ENCODE assay signal across 17 cellular contexts in the genomic region with DNA sequence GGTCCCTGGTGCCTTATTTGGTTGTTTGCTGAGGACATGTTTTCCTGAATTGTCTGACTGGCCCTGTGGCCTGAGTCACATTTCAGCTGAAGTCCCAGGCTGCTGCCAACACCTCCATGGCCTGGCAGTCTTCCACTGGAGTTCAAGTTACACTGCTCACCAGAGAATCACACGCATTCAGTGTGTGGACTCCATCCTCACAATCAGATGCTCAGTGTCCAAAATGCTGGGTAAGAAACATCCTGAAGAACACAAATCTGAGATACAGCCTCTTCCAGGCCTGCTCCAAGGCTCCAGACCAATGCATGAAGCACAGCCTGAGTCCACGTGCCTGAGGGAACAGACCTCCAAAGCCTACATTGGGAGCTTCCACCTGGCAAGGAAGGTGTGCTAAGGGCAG. TPM values are rescaled to one million over a fixed set of nuclear protein-coding genes. Genes with fewer than 3 reads are reported as not detected.
DNase-seq lines count a peak whose midpoint lies in the region; ATAC-seq and TF ChIP-seq lines count a peak whose summit lies in the region.
"Had no signal": no experiment of that assay in that cellular context is flagged by ENCODE, and none has a peak within 500 bp of the region (broad histone marks: within the 10 kb centered on the region; RNA-seq: fewer than 3 reads in every experiment).

No MANE protein-coding gene starts in this region.

- intact Hi-C loops in psoas muscle (cut with DNase I): no loop called here

- H2AFZ ChIP-seq in fibroblast of lung (ENCODE audit: low read length) (no peak overlapping the region), SK-N-SH (ENCODE audit: low read depth) (no peak overlapping the region)

- POLR2A ChIA-PET in HEK293T (lab: Yijun Ruan, JAX): no interaction called here
- POLR2A ChIA-PET in SK-N-SH (lab: Yijun Ruan, JAX): no interaction called here

- TF ChIP-seq EP300 in SK-N-SH (IDR thresholded peaks at IDR 0.05; ENCODE audit: borderline replicate concordance in 1 of 2, low read depth in 1 of 2, low read length in 1 of 2): no peak

- H3F3A ChIP-seq in SK-N-SH (replicated peaks; ENCODE audit: insufficient read depth): peaks cover 13% of the 10 kb centered on the region

- CTCF ChIA-PET in HEK293T (lab: Yijun Ruan, JAX): interaction anchor here (0.6 kb wide), 1 partner anchor 215 kb away, joined by 3 read pairs; no protein-coding TSS in a partner anchor
- CTCF ChIA-PET in SK-N-SH (lab: Yijun Ruan, JAX): interaction anchor here (0.8 to 1.5 kb wide), 7 partner anchors 9 to 145 kb away, joined by 3 to 5 read pairs (median 3); no protein-coding TSS in a partner anchor

- no peak for TF ChIP-seq CTCF in fibroblast of lung (conservative IDR thresholded peaks at IDR 0.05 in 1 of 2, IDR thresholded peaks at IDR 0.05 in 1 of 2; ENCODE audit: low read depth in 1 of 2, low read length in 2 of 2)
- TF ChIP-seq CTCF in psoas muscle (IDR thresholded peaks at IDR 0.05): no peak
- no peak for TF ChIP-seq CTCF in SK-N-SH (IDR thresholded peaks at IDR 0.05)

- TF ChIP-seq RAD21 in SK-N-SH (IDR thresholded peaks at IDR 0.05; ENCODE audit: low read length): no peak

- ATAC-seq in activated CD4-positive, CD25-positive, alpha-beta regulatory T cell treated with anti-CD3 and anti-CD28 coated beads, Interleukin-2, amount 50 U/mL, for 24 hours: no peak
- ATAC-seq in psoas muscle: peak; percentile 85 to 96 (median 95)

- H3K9ac ChIP-seq in fibroblast of lung (ENCODE audit: insufficient read depth, low read length): no peak overlapping the region
- no peak overlapping the region for H3K9ac ChIP-seq in SK-N-SH

- peaks cover 11% of the 10 kb centered on the region for H3K9me3 ChIP-seq in fibroblast of lung (ENCODE audit: control insufficient read depth, insufficient read depth, low read depth, low read length)
- H3K9me3 ChIP-seq in psoas muscle: no peaks in the 10 kb centered on the region
- H3K9me3 ChIP-seq in SK-N-SH: peaks cover 9% of the 10 kb centered on the region
- H3K9me3 ChIP-seq: tibial artery had no signal

- no peak overlapping the region for H3K4me2 ChIP-seq in fibroblast of lung (ENCODE audit: extremely low read depth, insufficient read depth, low read length)
- H3K4me2 ChIP-seq in SK-N-SH: no peak overlapping the region

- peak; percentile 14 for DNase-seq in activated CD4-positive, CD25-positive, alpha-beta regulatory T cell treated with anti-CD3 and anti-CD28 coated beads, Interleukin-2, amount 50 U/mL, for 72 hours
- DNase-seq in NCI-H2029 treated with DMSO at 0.1 percent for 48 hours (lab: John Stamatoyannopoulos, UW): peak; percentile 34
- DNase-seq in fibroblast of lung (ENCODE audit: low read depth in 2 of 2): peak; percentile 7 to 75
- peak; percentile 48 to 81 for DNase-seq in psoas muscle
- no peak for DNase-seq in HEK293T (ENCODE audit: extremely low spot score)
- DNase-seq in DMS79 treated with DMSO at 0.1 percent for 48 hours (lab: John Stamatoyannopoulos, UW): no peak
- no peak for DNase-seq in SK-N-SH
- DNase-seq: activated CD4-positive, alpha-beta T cell treated with anti-CD3 and anti-CD28 coated beads for 4 hours; activated naive CD4-positive, alpha-beta T cell; central memory CD4-positive, alpha-beta T cell; H7; NCI-H226; stimulated activated CD4-positive, alpha-beta T cell treated with anti-CD3 and anti-CD28 coated beads, Interleukin-12 subunit alpha, Interleukin-12 subunit beta, amount 100 ng/mL, for 4 hours had no signal

- H3K4me3 ChIP-seq in fibroblast of lung (replicated peaks in 1 of 4; ENCODE audit: control extremely low read depth in 1 of 4, insufficient read depth in 1 of 4, low read depth in 3 of 4, low read length in 4 of 4) (no peak overlapping the region), psoas muscle (no peak overlapping the region), SK-N-SH (ENCODE audit: low read depth in 2 of 2, low read length in 1 of 2) (no peak overlapping the region)
- H3K4me3 ChIP-seq: tibial artery had no signal

- H3K4me1 ChIP-seq in fibroblast of lung (ENCODE audit: control insufficient read depth, extremely low read depth, insufficient read depth, low read length) (no peaks in the 10 kb centered on the region), psoas muscle (peaks cover 17% of the 10 kb centered on the region), SK-N-SH (ENCODE audit: control insufficient read depth in 1 of 2, insufficient read depth in 2 of 2, low read depth in 1 of 2, low read length in 1 of 2) (no peaks in the 10 kb centered on the region)
- H3K4me1 ChIP-seq: tibial artery had no signal

- no peaks in the 10 kb centered on the region for H3K79me2 ChIP-seq in fibroblast of lung (ENCODE audit: control insufficient read depth, insufficient read depth, low read length)
- H3K79me2 ChIP-seq in SK-N-SH (ENCODE audit: insufficient read depth): no peaks in the 10 kb centered on the region

- H3K27me3 ChIP-seq in fibroblast of lung (ENCODE audit: control insufficient read depth, insufficient read depth, low read length) (no peaks in the 10 kb centered on the region), psoas muscle (ENCODE audit: insufficient read depth in 3 of 3, low read length in 2 of 3) (no peaks in the 10 kb centered on the region), SK-N-SH (ENCODE audit: insufficient read depth) (no peaks in the 10 kb centered on the region)

- no peaks in the 10 kb centered on the region for H3K9me2 ChIP-seq in SK-N-SH

- 29 to 48% (median 39%) methylated on average over 2 of the region's 2 CpGs for WGBS in psoas muscle, 3 donors
- WGBS in SK-N-SH (ENCODE audit: low lambda C conversion rate): 16% methylated on average over 2 of the region's 2 CpGs

- H3K27ac ChIP-seq in fibroblast of lung (ENCODE audit: insufficient read depth, low read length) (no peak overlapping the region), psoas muscle (peak overlapping the region; percentile 30), SK-N-SH (ENCODE audit: low read depth in 2 of 2, low read length in 1 of 2) (no peak overlapping the region)
- H3K27ac ChIP-seq: tibial artery had no signal

- H3K36me3 ChIP-seq in fibroblast of lung (ENCODE audit: control insufficient read depth, insufficient read depth, low read length) (no peaks in the 10 kb centered on the region), psoas muscle (ENCODE audit: insufficient read depth in 1 of 2, low read depth in 1 of 2) (no peaks in the 10 kb centered on the region), SK-N-SH (replicated peaks in 1 of 2; ENCODE audit: control insufficient read depth in 1 of 2, insufficient read depth in 2 of 2, low read length in 1 of 2) (no peaks in the 10 kb centered on the region)
- H3K36me3 ChIP-seq: tibial artery had no signal

- H4K20me1 ChIP-seq in fibroblast of lung (ENCODE audit: control insufficient read depth, extremely low read depth, insufficient read depth, low read length): no peaks in the 10 kb centered on the region
- H4K20me1 ChIP-seq in SK-N-SH (ENCODE audit: insufficient read depth): no peaks in the 10 kb centered on the region

TF ChIP-seq in HEK293T, 16 proteins besides CTCF, POLR2A, EP300 and RAD21:
- TF ChIP-seq FOXK2 (IDR thresholded peaks at IDR 0.05): no peak
- TF ChIP-seq SP1 (IDR thresholded peaks at IDR 0.05): no peak
- no peak for TF ChIP-seq LEF1 (IDR thresholded peaks at IDR 0.05; ENCODE audit: borderline replicate concordance)
- TF ChIP-seq ELF4 (IDR thresholded peaks at IDR 0.05): no peak
- TF ChIP-seq ARNT (IDR thresholded peaks at IDR 0.05): no peak
- no peak for TF ChIP-seq BHLHE40 (IDR thresholded peaks at IDR 0.05; ENCODE audit: borderline replicate concordance)
- TF ChIP-seq HDGF (IDR thresholded peaks at IDR 0.05; ENCODE audit: borderline replicate concordance): no peak

TF ChIP-seq in SK-N-SH, 30 proteins besides CTCF, POLR2A, EP300 and RAD21 (continues in another document):
- TF ChIP-seq EZH2phosphoT487 (IDR thresholded peaks at IDR 0.05; ENCODE audit: borderline replicate concordance, low read depth): no peak
- TF ChIP-seq SMC3 (IDR thresholded peaks at IDR 0.05; ENCODE audit: low read depth, low read length): no peak
- no peak for TF ChIP-seq NFIC (IDR thresholded peaks at IDR 0.05; ENCODE audit: borderline replicate concordance)
- TF ChIP-seq GABPA (IDR thresholded peaks at IDR 0.05; ENCODE audit: low read depth): no peak
- no peak for TF ChIP-seq RXRA (IDR thresholded peaks at IDR 0.05; ENCODE audit: borderline replicate concordance, low read depth)

RNA-seq across cellular contexts. Expression of gene CD300LB, which starts 19.2 kb away (rescaled TPM):
- total RNA-seq in fibroblast of lung: not detected in 2 replicates
- polyA plus RNA-seq in fibroblast of lung: not detected in 2 replicates
- not detected in 2 replicates for polyA plus RNA-seq in fibroblast of lung (2012)
- polyA minus RNA-seq in fibroblast of lung (ENCODE audit: low replicate concordance): not detected in 2 replicates
- under 1 TPM in 2 of 4 donors, not detected in 2; 0.11 to 0.15 TPM for total RNA-seq in psoas muscle
- under 1 TPM in 2 of 3 donors, not detected in 1; 0.01 to 0.05 TPM for polyA plus RNA-seq in psoas muscle
- not detected in 2 replicates for polyA plus RNA-seq in SK-N-SH (2012; rRNA removed)
- polyA plus RNA-seq in SK-N-SH (2012; cell fraction: cytosol; rRNA removed): not detected in 2 replicates
- not detected in 2 replicates for polyA plus RNA-seq in SK-N-SH (2012; cell fraction: nucleus; rRNA removed)
- total RNA-seq: epithelial cell of proximal tubule, H7, lung microvascular endothelial cell had no signal

RNA-seq across cellular contexts. Expression of gene CD300C, which starts 33.9 kb away (rescaled TPM):
- not detected in 2 replicates for total RNA-seq in fibroblast of lung
- polyA plus RNA-seq in fibroblast of lung: not detected in 2 replicates
- not detected in 2 replicates for polyA plus RNA-seq in fibroblast of lung (2012)
- not detected in 2 replicates for polyA minus RNA-seq in fibroblast of lung (ENCODE audit: low replicate concordance)
- total RNA-seq in psoas muscle: under 1 TPM; 0.32 to 0.44 (median 0.41) TPM
- under 1 TPM; 0.03 to 0.27 (median 0.18) TPM for polyA plus RNA-seq in psoas muscle
- polyA plus RNA-seq in SK-N-SH (2012; rRNA removed): not detected in 2 replicates
- not detected in 2 replicates for polyA plus RNA-seq in SK-N-SH (2012; cell fraction: cytosol; rRNA removed)
- polyA plus RNA-seq in SK-N-SH (2012; cell fraction: nucleus; rRNA removed): not detected in 2 replicates
- total RNA-seq: H7, lung microvascular endothelial cell had no signal

RNA-seq across cellular contexts. Expression of gene CD300A, which starts 45.6 kb away (rescaled TPM):
- not detected in 2 replicates for total RNA-seq in fibroblast of lung
- polyA plus RNA-seq in fibroblast of lung: not detected in 2 replicates
- polyA plus RNA-seq in fibroblast of lung (2012): not detected in 2 replicates
- not detected in 2 replicates for polyA minus RNA-seq in fibroblast of lung (ENCODE audit: low replicate concordance)
- 1 to 10 TPM in 2 of 4 donors, under 1 TPM in 2; 0.54 to 2.4 (median 1.2) TPM for total RNA-seq in psoas muscle
- polyA plus RNA-seq in psoas muscle: under 1 TPM; 0.29 to 0.69 (median 0.38) TPM
- not detected in 2 replicates for polyA plus RNA-seq in SK-N-SH (2012; rRNA removed)
- polyA plus RNA-seq in SK-N-SH (2012; cell fraction: cytosol; rRNA removed): not detected in 2 replicates
- polyA plus RNA-seq in SK-N-SH (2012; cell fraction: nucleus; rRNA removed): not detected in 2 replicates
- total RNA-seq: epithelial cell of proximal tubule, lung microvascular endothelial cell had no signal

RNA-seq across cellular contexts. Expression of gene CD300H, which starts 55.3 kb away (rescaled TPM):
- total RNA-seq in fibroblast of lung (not detected in 2 replicates), psoas muscle (not detected)
- polyA plus RNA-seq in fibroblast of lung (not detected in 2 replicates), psoas muscle (not detected), SK-N-SH (2012; rRNA removed) (not detected in 2 replicates)
- not detected in 2 replicates for polyA plus RNA-seq in fibroblast of lung (2012)
- not detected in 2 replicates for polyA minus RNA-seq in fibroblast of lung (ENCODE audit: low replicate concordance)
- polyA plus RNA-seq in SK-N-SH (2012; cell fraction: cytosol; rRNA removed): not detected in 2 replicates
- polyA plus RNA-seq in SK-N-SH (2012; cell fraction: nucleus; rRNA removed): not detected in 2 replicates
- total RNA-seq: epithelial cell of proximal tubule, H7, lung microvascular endothelial cell had no signal

Comparison
In these comparisons a context has a peak if more than half of its experiments do, and no peak if none do; other contexts are left out.
1. DNase-seq: peak in activated CD4-positive, CD25-positive, alpha-beta regulatory T cell treated with anti-CD3 and anti-CD28 coated beads, Interleukin-2, amount 50 U/mL, for 72 hours (single experiment), NCI-H2029 treated with DMSO at 0.1 percent for 48 hours (single experiment), fibroblast of lung (2 of 2) and psoas muscle (2 of 2); none in HEK293T (single experiment), DMS79 treated with DMSO at 0.1 percent for 48 hours (single experiment) and SK-N-SH (single experiment).
2. ATAC-seq: peak in psoas muscle (4 of 4); none in activated CD4-positive, CD25-positive, alpha-beta regulatory T cell treated with anti-CD3 and anti-CD28 coated beads, Interleukin-2, amount 50 U/mL, for 24 hours (0 of 2).